Comparison of ENCODE assay signal across 13 cellular contexts in the genomic region with DNA sequence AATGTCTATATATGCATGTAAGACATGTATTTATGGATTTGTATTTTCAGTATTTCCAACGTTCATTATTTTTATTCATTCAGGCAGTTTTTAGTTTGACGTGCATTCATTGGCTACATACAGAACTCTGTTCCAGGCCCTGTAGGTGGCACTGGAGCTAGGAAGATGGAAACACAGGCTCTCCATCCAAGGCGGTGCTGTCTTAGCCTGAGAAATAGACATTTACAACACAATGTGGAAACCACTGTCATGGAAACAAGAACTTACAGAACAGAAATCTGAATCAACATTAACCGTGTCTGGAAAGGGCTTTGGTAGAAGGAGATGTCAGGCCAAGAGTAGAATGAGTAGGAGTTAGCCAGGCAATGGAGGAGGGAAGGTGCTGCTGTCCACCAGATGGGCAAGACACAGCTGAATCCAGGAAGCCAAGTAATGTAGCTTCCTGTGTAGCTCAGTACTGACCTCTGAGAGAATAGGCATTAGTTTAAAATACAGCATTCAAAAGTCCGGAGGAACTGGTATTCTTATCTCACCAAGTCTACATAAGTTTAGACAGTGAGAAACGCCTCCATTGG.
DNase-seq lines count a peak whose midpoint lies in the region; ATAC-seq and TF ChIP-seq lines count a peak whose summit lies in the region.
"Had no signal": no experiment of that assay in that cellular context is flagged by ENCODE, and none has a peak within 500 bp of the region (broad histone marks: within the 10 kb centered on the region; RNA-seq: fewer than 3 reads in every experiment).

No MANE protein-coding gene starts in this region.

- no peak overlapping the region for H3K4me3 Mint-ChIP-seq in T-cell

- POLR2A ChIA-PET in T-cell (lab: Charles Lee), result no interaction called here

- no peak overlapping the region for H3K9ac ChIP-seq in Loucy (ENCODE audit: low read depth, low read length, poor library complexity, severe bottlenecking)

- no peaks in the 10 kb centered on the region for H3K4me1 ChIP-seq in Loucy (ENCODE audit: insufficient read depth, low read length, poor library complexity, severe bottlenecking)

- no peaks in the 10 kb centered on the region for H3K9me3 ChIP-seq in Loucy (ENCODE audit: insufficient read depth, low read depth, low read length)
- H3K9me3 ChIP-seq: transverse colon had no signal

- no peaks in the 10 kb centered on the region for H3K9me2 ChIP-seq in Loucy (replicated peaks; ENCODE audit: low read depth, low read length)

- H3K79me2 ChIP-seq in Loucy (ENCODE audit: insufficient read depth, low read length), result no peaks in the 10 kb centered on the region

- no peaks in the 10 kb centered on the region for H3K27me3 ChIP-seq in Loucy (ENCODE audit: insufficient read depth, low read length, poor library complexity, severe bottlenecking)
- H3K27me3 ChIP-seq: transverse colon had no signal

- H3K27me3 Mint-ChIP-seq in T-cell, result no peaks in the 10 kb centered on the region

- TF ChIP-seq CTCF in Loucy (conservative IDR thresholded peaks at IDR 0.05; ENCODE audit: low read length), result peak; percentile 51
- TF ChIP-seq CTCF in choroid plexus epithelial cell (conservative IDR thresholded peaks at IDR 0.05; ENCODE audit: low read depth, low read length), result peak; percentile 79

- no peak overlapping the region for H3K4me2 ChIP-seq in Loucy (ENCODE audit: low read depth, low read length, poor library complexity, severe bottlenecking)

- H3K36me3 Mint-ChIP-seq in T-cell, result no peaks in the 10 kb centered on the region

- peak; percentile 34 for DNase-seq in AG08396 (ENCODE audit: low spot score)
- DNase-seq in choroid plexus epithelial cell (ENCODE audit: low read depth), result peak; percentile 88
- DNase-seq in iris pigment epithelial cell (ENCODE audit: low read depth), result peak; percentile 63
- no peak for DNase-seq in NCI-H2171 (lab: John Stamatoyannopoulos, UW)
- DNase-seq in NCI-H187 treated with DMSO at 0.1 percent for 48 hours (lab: John Stamatoyannopoulos, UW), result no peak
- no peak for DNase-seq in T-cell
- no peak for DNase-seq in MV-4-11 (lab: John Stamatoyannopoulos, UW)
- DNase-seq: activated CD4-positive, alpha-beta T cell treated with anti-CD3 and anti-CD28 coated beads, Interleukin-2, amount 50 U/mL, for 1 hour; glutamatergic neuron; NCI-H446; T-helper 1 cell; transverse colon had no signal

- no peaks in the 10 kb centered on the region for H4K20me1 ChIP-seq in Loucy (ENCODE audit: insufficient read depth, low read length, poor library complexity, severe bottlenecking)

- H3K9me3 Mint-ChIP-seq in T-cell, result peaks cover 16 to 23% (median 19%) of the 10 kb centered on the region in 3 donors

- ATAC-seq in T-cell (replicated peaks in 1 of 4), result no peak

- no peaks in the 10 kb centered on the region for H3K36me3 ChIP-seq in Loucy (ENCODE audit: insufficient read depth, low read length)
- H3K36me3 ChIP-seq: transverse colon had no signal

- no peak overlapping the region for H2AFZ ChIP-seq in Loucy (ENCODE audit: low read length)

- H3F3A ChIP-seq in Loucy (ENCODE audit: low read depth), result no peaks in the 10 kb centered on the region

- no peaks in the 10 kb centered on the region for H3K4me1 Mint-ChIP-seq in T-cell

- CTCF ChIA-PET in T-cell (lab: Charles Lee), result no interaction called here

- H3K4me3 ChIP-seq in Loucy (ENCODE audit: low read length, poor library complexity, severe bottlenecking), result no peak overlapping the region
- no peak overlapping the region for H3K4me3 ChIP-seq in choroid plexus epithelial cell (ENCODE audit: low read depth, low read length)
- H3K4me3 ChIP-seq: transverse colon had no signal

- H3K27ac Mint-ChIP-seq in T-cell, result no peak overlapping the region

Comparison
In these comparisons a context has a peak if more than half of its experiments do, and no peak if none do; other contexts are left out.
1. DNase-seq: peak in AG08396 (single experiment), choroid plexus epithelial cell (single experiment) and iris pigment epithelial cell (single experiment); none in NCI-H2171 (single experiment), NCI-H187 treated with DMSO at 0.1 percent for 48 hours (single experiment), T-cell (0 of 34) and MV-4-11 (single experiment).